ENCODE assay signal across 11 cellular contexts in genomic region chr6:138882369-138883017, GRCh38.
A peak's percentile ranks its signal among the peaks of the same experiment; 100 is the strongest.
DNase-seq lines count a peak whose midpoint lies in the region; ATAC-seq and TF ChIP-seq lines count a peak whose summit lies in the region.
"Had no signal": no experiment of that assay in that cellular context is flagged by ENCODE, and none has a peak within 500 bp of the region (broad histone marks: within the 10 kb centered on the region; RNA-seq: fewer than 3 reads in every experiment).

No MANE protein-coding gene starts in this region.

- no peaks in the 10 kb centered on the region for H3K9me3 ChIP-seq in MG63
- H3K9me3 ChIP-seq: ascending aorta had no signal

- H3K27me3 ChIP-seq in MG63 = no peaks in the 10 kb centered on the region
- H3K27me3 ChIP-seq: ascending aorta had no signal

- ATAC-seq in GM19043 (IDR thresholded peaks at IDR 0.05; ENCODE audit: low read depth, unreplicated experiment) (peak; percentile 75), HG02588 (IDR thresholded peaks at IDR 0.05; ENCODE audit: unreplicated experiment) (peak; percentile 67), HG03378 (IDR thresholded peaks at IDR 0.05; ENCODE audit: unreplicated experiment) (peak; percentile 59)

- DNase-seq in GM13976 (ENCODE audit: low spot score) (peak; percentile 55), NCI-H2171 treated with DMSO at 0.1 percent for 48 hours (lab: John Stamatoyannopoulos, UW) (no peak), Ammon's horn (ENCODE audit: low spot score) (no peak), MG63 (no peak), anterior cingulate cortex (lab: John Stamatoyannopoulos, UW) (no peak)
- DNase-seq: endodermal cell; stimulated activated CD8-positive, alpha-beta memory T cell treated with anti-CD3 and anti-CD28 coated beads, Interleukin-4, amount 100 ng/mL, for 48 hours had no signal

- no peak overlapping the region for H3K4me3 ChIP-seq in MG63
- H3K4me3 ChIP-seq: ascending aorta had no signal

- no peak for TF ChIP-seq CTCF in GM13976 (IDR thresholded peaks at IDR 0.05; ENCODE audit: borderline replicate concordance, control extremely low read depth, extremely low read depth, insufficient read depth, missing control alignments)

- no peaks in the 10 kb centered on the region for H3K36me3 ChIP-seq in MG63
- H3K36me3 ChIP-seq: ascending aorta had no signal

- in situ Hi-C loops in GM13976 (cut with MboI; ENCODE audit: low sequenced_read_pairs, unreplicated experiment) = no loop called here
